Comparison of ENCODE assay signal across 20 cellular contexts in genomic region chr13:87777395-87777794, GRCh38.
A peak's percentile ranks its signal among the peaks of the same experiment; 100 is the strongest.
DNase-seq lines count a peak whose midpoint lies in the region; ATAC-seq, FAIRE-seq and TF ChIP-seq lines count a peak whose summit lies in the region.
"Had no signal": no experiment of that assay in that cellular context is flagged by ENCODE, and none has a peak within 500 bp of the region (broad histone marks: within the 10 kb centered on the region; RNA-seq: fewer than 3 reads in every experiment).

No MANE protein-coding gene starts in this region.

- H2AFZ ChIP-seq in neural progenitor cell (replicated peaks), result no peak overlapping the region

- peak overlapping the region; percentile 8 for H3K27ac Mint-ChIP-seq in neural progenitor cell
- H3K27ac Mint-ChIP-seq: brain, memory B cell had no signal

- H3K9ac ChIP-seq in neural progenitor cell, result no peak overlapping the region

- H3K9me3 ChIP-seq in neural progenitor cell (ENCODE audit: low read depth), result no peaks in the 10 kb centered on the region
- H3K9me3 ChIP-seq: upper lobe of left lung had no signal

- peak overlapping the region; percentile 33 for H3K4me2 ChIP-seq in neural progenitor cell

- no peaks in the 10 kb centered on the region for H3K79me2 ChIP-seq in neural progenitor cell (ENCODE audit: low read depth)

- H3K4me1 ChIP-seq in neural progenitor cell, result peaks cover 4% of the 10 kb centered on the region
- H3K4me1 ChIP-seq: upper lobe of left lung had no signal

- no peak overlapping the region for H3K27ac ChIP-seq in neural progenitor cell
- H3K27ac ChIP-seq: SK-N-MC, upper lobe of left lung, VCaP had no signal

- peaks cover 8% of the 10 kb centered on the region for H3K4me1 Mint-ChIP-seq in neural progenitor cell
- H3K4me1 Mint-ChIP-seq: memory B cell had no signal

- TF ChIP-seq CTCF in astrocyte of the cerebellum (IDR thresholded peaks at IDR 0.05; ENCODE audit: low read depth, low read length, missing control alignments), result peak; percentile 14
- TF ChIP-seq CTCF in neural progenitor cell (IDR thresholded peaks at IDR 0.05), result peak; percentile 32

- H3K4me3 Mint-ChIP-seq in neural progenitor cell, result no peak overlapping the region
- H3K4me3 Mint-ChIP-seq: brain, memory B cell had no signal

- peaks cover 35% of the 10 kb centered on the region for H3K27me3 ChIP-seq in neural progenitor cell
- H3K27me3 ChIP-seq: upper lobe of left lung had no signal

- FAIRE-seq in H54 (lab: Jason Lieb, UNC), result peak; percentile 90

- DNase-seq in H54 (ENCODE audit: insufficient read length, low spot score), result no peak
- peak; percentile 6 for DNase-seq in NCI-H460 (ENCODE audit: extremely low read depth, low read depth)
- peak; percentile 12 for DNase-seq in astrocyte of the cerebellum (ENCODE audit: low read depth)
- peak; percentile 25 for DNase-seq in neural progenitor cell (ENCODE audit: low spot score)
- no peak for DNase-seq in left ventricle myocardium superior
- DNase-seq in effector CD8-positive, alpha-beta T cell (lab: John Stamatoyannopoulos, UW), result no peak
- DNase-seq: activated CD8-positive, alpha-beta memory T cell treated with anti-CD3 and anti-CD28 coated beads for 24 hours; activated effector memory CD4-positive, alpha-beta T cell treated with Interleukin-2 at 50 U/mL for 16 hours; effector CD4-positive, alpha-beta T cell; foreskin fibroblast; GDM1; GOT3; NCI-H187; stimulated activated CD4-positive, alpha-beta T cell treated with anti-CD3 and anti-CD28 coated beads, Interleukin-4, amount 100 ng/mL, for 4 hours; upper lobe of left lung had no signal

- H3K27me3 Mint-ChIP-seq in neural progenitor cell (ENCODE audit: insufficient read depth, low read depth), result no peaks in the 10 kb centered on the region
- H3K27me3 Mint-ChIP-seq: memory B cell had no signal

- H3F3A ChIP-seq in neural progenitor cell (ENCODE audit: low read depth), result no peaks in the 10 kb centered on the region

- in situ Hi-C loops in astrocyte of the cerebellum (cut with HindIII; ENCODE audit: low sequenced_read_pairs), result no loop called here

- H3K9me3 Mint-ChIP-seq in neural progenitor cell, result no peaks in the 10 kb centered on the region
- H3K9me3 Mint-ChIP-seq: brain had no signal

- ATAC-seq in left ventricle myocardium superior (no peak), HG03045 (IDR thresholded peaks at IDR 0.05; ENCODE audit: unreplicated experiment) (no peak)

- no peak overlapping the region for H3K4me3 ChIP-seq in astrocyte of the cerebellum (ENCODE audit: low read depth, low read length)
- no peak overlapping the region for H3K4me3 ChIP-seq in neural progenitor cell
- H3K4me3 ChIP-seq: SK-N-MC, upper lobe of left lung had no signal

- no peaks in the 10 kb centered on the region for H3K36me3 ChIP-seq in neural progenitor cell
- H3K36me3 ChIP-seq: upper lobe of left lung had no signal

- TF ChIP-seq POLR2A in H54 (IDR thresholded peaks at IDR 0.05; ENCODE audit: low read depth, low read length), result no peak

- no peaks in the 10 kb centered on the region for H4K20me1 ChIP-seq in neural progenitor cell (ENCODE audit: low read depth)

- intact Hi-C loops in left ventricle myocardium superior (cut with micrococcal nuclease), result no loop called here

- H3K36me3 Mint-ChIP-seq in neural progenitor cell, result no peaks in the 10 kb centered on the region
- H3K36me3 Mint-ChIP-seq: brain, memory B cell had no signal

Comparison
In these comparisons a context has a peak if more than half of its experiments do, and no peak if none do; other contexts are left out.
1. DNase-seq: peak in NCI-H460 (single experiment), astrocyte of the cerebellum (single experiment) and neural progenitor cell (single experiment); none in H54 (single experiment), left ventricle myocardium superior (single experiment) and effector CD8-positive, alpha-beta T cell (single experiment).